In genomic region chrX:16436348-16437188, GRCh38 we compare ENCODE assay signal across 8 cellular contexts.
DNase-seq lines count a peak whose midpoint lies in the region; ATAC-seq and TF ChIP-seq lines count a peak whose summit lies in the region.

No MANE protein-coding gene starts in this region.

- no peaks in the 10 kb centered on the region for H3K9me2 ChIP-seq in GM23338 (ENCODE audit: insufficient read depth)

- no peak overlapping the region for H3K27ac Mint-ChIP-seq in GM23338

- H3K4me1 Mint-ChIP-seq in GM23338 = peaks cover 6% of the 10 kb centered on the region

- H3K79me2 ChIP-seq in GM23338 (replicated peaks; ENCODE audit: insufficient read depth) = no peaks in the 10 kb centered on the region

- no peak overlapping the region for H3K27ac ChIP-seq in GM23338 (ENCODE audit: low read depth)

- no peaks in the 10 kb centered on the region for H3F3A ChIP-seq in GM23338 (replicated peaks; ENCODE audit: low read depth)

- H3K4me3 ChIP-seq in GM23338 = no peak overlapping the region

- ATAC-seq in GM23338 (peak; percentile 91), HG03432 (IDR thresholded peaks at IDR 0.05; ENCODE audit: unreplicated experiment) (no peak)

- peak; percentile 5 for DNase-seq in CMK (ENCODE audit: low read depth)
- peak; percentile 79 for DNase-seq in GM23338 (ENCODE audit: low spot score)
- peak; percentile 32 to 73 for DNase-seq in NCI-H2081 (lab: John Stamatoyannopoulos, UW)
- peak; percentile 7 for DNase-seq in activated CD4-positive, CD25-positive, alpha-beta regulatory T cell treated with anti-CD3 and anti-CD28 coated beads, Interleukin-2, amount 50 U/mL, for 16 hours (ENCODE audit: low read depth, low spot score)
- peak; percentile 43 for DNase-seq in central memory CD4-positive, alpha-beta T cell
- peak; percentile 78 for DNase-seq in kidney tubule cell (ENCODE audit: low spot score)
- DNase-seq in stimulated activated CD4-positive, alpha-beta T cell treated with anti-CD3 and anti-CD28 coated beads, Interleukin-4, amount 100 ng/mL, for 24 hours = peak; percentile 71

- peak; percentile 68 to 73 for TF ChIP-seq CTCF in GM23338 (conservative IDR thresholded peaks at IDR 0.05; ENCODE audit: low read depth in 2 of 2)

- H2AFZ ChIP-seq in GM23338 = no peak overlapping the region

- H3K9me3 Mint-ChIP-seq in GM23338 = no peaks in the 10 kb centered on the region; the same call in 2 of the 3 replicates

- no peaks in the 10 kb centered on the region for H3K36me3 ChIP-seq in GM23338 (ENCODE audit: insufficient read depth)

- no peak overlapping the region for H3K4me2 ChIP-seq in GM23338

- H4K20me1 ChIP-seq in GM23338 (replicated peaks; ENCODE audit: insufficient read depth) = no peaks in the 10 kb centered on the region

- H3K4me3 Mint-ChIP-seq in GM23338 = no peak overlapping the region

- H3K4me1 ChIP-seq in GM23338 (ENCODE audit: insufficient read depth) = no peaks in the 10 kb centered on the region

- no peaks in the 10 kb centered on the region for H3K27me3 ChIP-seq in GM23338 (ENCODE audit: insufficient read depth)

- H3K36me3 Mint-ChIP-seq in GM23338 (ENCODE audit: low read depth) = 0 out of 3 replicates have a peak, but pooled peaks cover 2% of the 10 kb centered on the region

- H3K27me3 Mint-ChIP-seq in GM23338 (ENCODE audit: insufficient read depth, low read depth, poor library complexity) = no peaks in the 10 kb centered on the region

TF ChIP-seq in GM23338, 12 proteins besides CTCF, POLR2A, EP300 and RAD21:
- TF ChIP-seq EZH2phosphoT487 (IDR thresholded peaks at IDR 0.05; ENCODE audit: unreplicated experiment) (no peak), CREB1 (CRISPR knock-in tag; IDR thresholded peaks at IDR 0.05; ENCODE audit: low read depth) (no peak), STAT1 (IDR thresholded peaks at IDR 0.05; ENCODE audit: unreplicated experiment) (no peak), ZNF114 (CRISPR knock-in tag; IDR thresholded peaks at IDR 0.05) (no peak), POLR2AphosphoS5 (IDR thresholded peaks at IDR 0.05; ENCODE audit: low read depth) (no peak), JUNB (IDR thresholded peaks at IDR 0.05; ENCODE audit: unreplicated experiment) (no peak), ZNF462 (CRISPR knock-in tag; IDR thresholded peaks at IDR 0.05) (no peak), NANOG (IDR thresholded peaks at IDR 0.05; ENCODE audit: borderline replicate concordance) (no peak), EZH2 (IDR thresholded peaks at IDR 0.05; ENCODE audit: low read depth, unreplicated experiment) (no peak), ZNF331 (CRISPR knock-in tag; IDR thresholded peaks at IDR 0.05; ENCODE audit: low read depth) (no peak)
- TF ChIP-seq, protein P1, sequence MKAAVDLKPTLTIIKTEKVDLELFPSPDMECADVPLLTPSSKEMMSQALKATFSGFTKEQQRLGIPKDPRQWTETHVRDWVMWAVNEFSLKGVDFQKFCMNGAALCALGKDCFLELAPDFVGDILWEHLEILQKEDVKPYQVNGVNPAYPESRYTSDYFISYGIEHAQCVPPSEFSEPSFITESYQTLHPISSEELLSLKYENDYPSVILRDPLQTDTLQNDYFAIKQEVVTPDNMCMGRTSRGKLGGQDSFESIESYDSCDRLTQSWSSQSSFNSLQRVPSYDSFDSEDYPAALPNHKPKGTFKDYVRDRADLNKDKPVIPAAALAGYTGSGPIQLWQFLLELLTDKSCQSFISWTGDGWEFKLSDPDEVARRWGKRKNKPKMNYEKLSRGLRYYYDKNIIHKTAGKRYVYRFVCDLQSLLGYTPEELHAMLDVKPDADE (IDR thresholded peaks at IDR 0.05) = no peak
- TF ChIP-seq, protein P2, sequence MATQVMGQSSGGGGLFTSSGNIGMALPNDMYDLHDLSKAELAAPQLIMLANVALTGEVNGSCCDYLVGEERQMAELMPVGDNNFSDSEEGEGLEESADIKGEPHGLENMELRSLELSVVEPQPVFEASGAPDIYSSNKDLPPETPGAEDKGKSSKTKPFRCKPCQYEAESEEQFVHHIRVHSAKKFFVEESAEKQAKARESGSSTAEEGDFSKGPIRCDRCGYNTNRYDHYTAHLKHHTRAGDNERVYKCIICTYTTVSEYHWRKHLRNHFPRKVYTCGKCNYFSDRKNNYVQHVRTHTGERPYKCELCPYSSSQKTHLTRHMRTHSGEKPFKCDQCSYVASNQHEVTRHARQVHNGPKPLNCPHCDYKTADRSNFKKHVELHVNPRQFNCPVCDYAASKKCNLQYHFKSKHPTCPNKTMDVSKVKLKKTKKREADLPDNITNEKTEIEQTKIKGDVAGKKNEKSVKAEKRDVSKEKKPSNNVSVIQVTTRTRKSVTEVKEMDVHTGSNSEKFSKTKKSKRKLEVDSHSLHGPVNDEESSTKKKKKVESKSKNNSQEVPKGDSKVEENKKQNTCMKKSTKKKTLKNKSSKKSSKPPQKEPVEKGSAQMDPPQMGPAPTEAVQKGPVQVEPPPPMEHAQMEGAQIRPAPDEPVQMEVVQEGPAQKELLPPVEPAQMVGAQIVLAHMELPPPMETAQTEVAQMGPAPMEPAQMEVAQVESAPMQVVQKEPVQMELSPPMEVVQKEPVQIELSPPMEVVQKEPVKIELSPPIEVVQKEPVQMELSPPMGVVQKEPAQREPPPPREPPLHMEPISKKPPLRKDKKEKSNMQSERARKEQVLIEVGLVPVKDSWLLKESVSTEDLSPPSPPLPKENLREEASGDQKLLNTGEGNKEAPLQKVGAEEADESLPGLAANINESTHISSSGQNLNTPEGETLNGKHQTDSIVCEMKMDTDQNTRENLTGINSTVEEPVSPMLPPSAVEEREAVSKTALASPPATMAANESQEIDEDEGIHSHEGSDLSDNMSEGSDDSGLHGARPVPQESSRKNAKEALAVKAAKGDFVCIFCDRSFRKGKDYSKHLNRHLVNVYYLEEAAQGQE (IDR thresholded peaks at IDR 0.05; ENCODE audit: unreplicated experiment) = no peak

Comparison
In these comparisons a context has a peak if more than half of its experiments do, and no peak if none do; other contexts are left out.
1. DNase-seq: peak in every context shown above with its lines; median percentile 79 in GM23338; 78 in kidney tubule cell; 71 in stimulated activated CD4-positive, alpha-beta T cell treated with anti-CD3 and anti-CD28 coated beads, Interleukin-4, amount 100 ng/mL, for 24 hours; 52 in NCI-H2081; 43 in central memory CD4-positive, alpha-beta T cell; 7 in activated CD4-positive, CD25-positive, alpha-beta regulatory T cell treated with anti-CD3 and anti-CD28 coated beads, Interleukin-2, amount 50 U/mL, for 16 hours; 5 in CMK.